14 cellular contexts compared by ENCODE assay signal in the genomic region with DNA sequence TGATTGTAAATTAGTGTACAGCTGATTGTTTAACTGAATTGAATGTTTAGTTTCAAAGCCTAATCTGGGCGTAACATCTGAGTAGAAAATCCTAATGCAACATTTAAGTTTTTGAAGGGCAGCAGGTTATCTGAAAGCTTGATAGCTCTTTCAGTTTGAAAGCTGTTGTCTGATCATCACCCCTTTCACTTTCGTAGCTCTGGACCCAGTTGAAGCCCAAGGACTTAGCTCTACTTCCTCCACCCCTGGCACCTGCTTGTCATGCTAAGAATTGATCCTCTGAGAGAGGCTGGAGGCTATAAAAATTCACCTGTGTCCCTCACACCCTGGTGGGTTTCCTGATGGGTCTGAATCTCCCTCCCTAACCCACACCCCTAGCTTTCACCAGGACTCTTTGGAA.
DNase-seq lines count a peak whose midpoint lies in the region; ATAC-seq and TF ChIP-seq lines count a peak whose summit lies in the region.
"Had no signal": no experiment of that assay in that cellular context is flagged by ENCODE, and none has a peak within 500 bp of the region (broad histone marks: within the 10 kb centered on the region; RNA-seq: fewer than 3 reads in every experiment).

No MANE protein-coding gene starts in this region.

- no peak overlapping the region for H3K4me3 ChIP-seq in BE2C (ENCODE audit: low read depth, low read length)
- no peak overlapping the region for H3K4me3 ChIP-seq in CD8-positive, alpha-beta memory T cell (ENCODE audit: low read length)
- H3K4me3 ChIP-seq: dorsolateral prefrontal cortex, psoas muscle had no signal

- no peaks in the 10 kb centered on the region for H3K36me3 Mint-ChIP-seq in CD8-positive, alpha-beta memory T cell
- H3K36me3 Mint-ChIP-seq: stimulated activated effector memory CD8-positive, alpha-beta T cell treated with anti-CD3 and anti-CD28 coated beads, Interleukin-12 subunit alpha, Interleukin-12 subunit beta, amount 100 ng/mL, for 72 hours had no signal

- no peak overlapping the region for H3K4me3 Mint-ChIP-seq in CD8-positive, alpha-beta memory T cell
- H3K4me3 Mint-ChIP-seq: activated B cell treated with CpG ODN at 0.5 μM for 24 hours; stimulated activated effector memory CD8-positive, alpha-beta T cell treated with anti-CD3 and anti-CD28 coated beads, Interleukin-12 subunit alpha, Interleukin-12 subunit beta, amount 100 ng/mL, for 72 hours had no signal

- CTCF ChIA-PET in CD8-positive, alpha-beta memory T cell (lab: Charles Lee): interaction anchor here (0.6 to 4.9 kb wide), 8 partner anchors 8 to 743 kb away, joined by 3 to 76 read pairs (median 6); no protein-coding TSS in a partner anchor

- 0 out of 2 replicates have a peak, but pooled peaks cover 3% of the 10 kb centered on the region for H3K27me3 ChIP-seq in BE2C
- H3K27me3 ChIP-seq in CD8-positive, alpha-beta memory T cell (ENCODE audit: insufficient read depth, low read length, poor library complexity, severe bottlenecking): no peaks in the 10 kb centered on the region
- H3K27me3 ChIP-seq: dorsolateral prefrontal cortex had no signal

- H3K27ac Mint-ChIP-seq in CD8-positive, alpha-beta memory T cell: no peak overlapping the region
- H3K27ac Mint-ChIP-seq: activated B cell treated with CpG ODN at 0.5 μM for 24 hours; stimulated activated effector memory CD8-positive, alpha-beta T cell treated with anti-CD3 and anti-CD28 coated beads, Interleukin-12 subunit alpha, Interleukin-12 subunit beta, amount 100 ng/mL, for 72 hours had no signal

- no peak overlapping the region for H3K27ac ChIP-seq in CD8-positive, alpha-beta memory T cell (ENCODE audit: low read depth, low read length)
- H3K27ac ChIP-seq: dorsolateral prefrontal cortex, psoas muscle had no signal

- H3K4me1 Mint-ChIP-seq in CD8-positive, alpha-beta memory T cell: no peaks in the 10 kb centered on the region
- H3K4me1 Mint-ChIP-seq: activated B cell treated with CpG ODN at 0.5 μM for 24 hours; stimulated activated effector memory CD8-positive, alpha-beta T cell treated with anti-CD3 and anti-CD28 coated beads, Interleukin-12 subunit alpha, Interleukin-12 subunit beta, amount 100 ng/mL, for 72 hours had no signal

- TF ChIP-seq CTCF in BE2C (IDR thresholded peaks at IDR 0.05; ENCODE audit: low read depth, low read length): no peak

- no peaks in the 10 kb centered on the region for H3K9me3 Mint-ChIP-seq in CD8-positive, alpha-beta memory T cell
- H3K9me3 Mint-ChIP-seq: activated B cell treated with CpG ODN at 0.5 μM for 24 hours; stimulated activated effector memory CD8-positive, alpha-beta T cell treated with anti-CD3 and anti-CD28 coated beads, Interleukin-12 subunit alpha, Interleukin-12 subunit beta, amount 100 ng/mL, for 72 hours had no signal

- ATAC-seq in GM18520 (IDR thresholded peaks at IDR 0.05; ENCODE audit: unreplicated experiment): peak; percentile 69
- ATAC-seq in GM21381 (IDR thresholded peaks at IDR 0.05; ENCODE audit: unreplicated experiment): peak; percentile 68
- peak; percentile 95 for ATAC-seq in HG02943 (IDR thresholded peaks at IDR 0.05; ENCODE audit: low read depth, unreplicated experiment)
- peak; percentile 45 for ATAC-seq in HG03558 (IDR thresholded peaks at IDR 0.05; ENCODE audit: extremely low read depth, unreplicated experiment)
- ATAC-seq: psoas muscle; stimulated activated effector memory CD8-positive, alpha-beta T cell treated with anti-CD3 and anti-CD28 coated beads, Interleukin-12 subunit alpha, Interleukin-12 subunit beta, amount 100 ng/mL, for 72 hours had no signal

- no peak for DNase-seq in stimulated activated naive CD4-positive, alpha-beta T cell (lab: John Stamatoyannopoulos, UW)
- DNase-seq in NCI-H1105 treated with DMSO at 0.1 percent for 48 hours (lab: John Stamatoyannopoulos, UW) (no peak), BE2C (no peak)
- DNase-seq in CD8-positive, alpha-beta memory T cell: no peak
- DNase-seq: activated B cell treated with CpG ODN at 0.5 μM for 24 hours; activated T-cell treated with anti-CD3 and anti-CD28 coated beads, Interleukin-2, amount 50 U/mL, for 1 hour; dorsolateral prefrontal cortex; psoas muscle; stimulated activated CD4-positive, alpha-beta T cell treated with anti-CD3 and anti-CD28 coated beads, Interleukin-1b, Interleukin-23, amount 100 ng/mL, for 48 hours had no signal

- no peaks in the 10 kb centered on the region for H3K36me3 ChIP-seq in BE2C
- no peaks in the 10 kb centered on the region for H3K36me3 ChIP-seq in CD8-positive, alpha-beta memory T cell (ENCODE audit: insufficient read depth, low read length)

- no peaks in the 10 kb centered on the region for H3K4me1 ChIP-seq in BE2C
- H3K4me1 ChIP-seq in CD8-positive, alpha-beta memory T cell (ENCODE audit: insufficient read depth, low read length): no peaks in the 10 kb centered on the region
- H3K4me1 ChIP-seq: psoas muscle had no signal

- peaks cover 3% of the 10 kb centered on the region in 2 donors for H3K27me3 Mint-ChIP-seq in CD8-positive, alpha-beta memory T cell
- H3K27me3 Mint-ChIP-seq: activated B cell treated with CpG ODN at 0.5 μM for 24 hours had no signal

- POLR2A ChIA-PET in CD8-positive, alpha-beta memory T cell (lab: Charles Lee): no interaction called here

- no peaks in the 10 kb centered on the region for H3K9me3 ChIP-seq in BE2C
- H3K9me3 ChIP-seq in CD8-positive, alpha-beta memory T cell (ENCODE audit: low read length): no peaks in the 10 kb centered on the region
- H3K9me3 ChIP-seq: psoas muscle had no signal

Comparison
In these comparisons a context has a peak if more than half of its experiments do, and no peak if none do; other contexts are left out.
1. ATAC-seq: peak in every context shown above with its lines; median percentile 95 in HG02943; 69 in GM18520; 68 in GM21381; 45 in HG03558.